ENCODE assay signal across 10 cellular contexts in the genomic region with DNA sequence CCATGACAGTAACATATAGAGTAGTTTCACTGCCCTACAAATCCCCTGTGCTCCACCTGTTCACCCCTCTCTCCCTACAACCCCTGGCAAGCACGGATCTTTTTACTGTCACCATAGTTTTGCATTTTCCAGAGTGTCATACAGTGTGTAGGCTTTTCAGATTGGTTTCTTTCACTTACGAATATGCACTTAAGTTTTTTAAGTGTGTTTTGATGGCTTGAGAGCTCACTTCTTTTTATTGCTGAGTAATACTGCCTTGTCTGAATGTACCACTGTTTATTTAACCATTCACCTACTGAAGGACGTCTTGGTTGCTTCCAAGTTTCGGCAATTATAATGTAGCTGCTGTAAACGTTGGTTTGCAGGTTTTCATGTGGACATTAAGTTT.
DNase-seq lines count a peak whose midpoint lies in the region; ATAC-seq lines count a peak whose summit lies in the region.
"Had no signal": no experiment of that assay in that cellular context is flagged by ENCODE, and none has a peak within 500 bp of the region (broad histone marks: within the 10 kb centered on the region; RNA-seq: fewer than 3 reads in every experiment).

No MANE protein-coding gene starts in this region.

- ATAC-seq in right cardiac atrium (no peak), HG03060 (IDR thresholded peaks at IDR 0.05; ENCODE audit: low read depth, unreplicated experiment) (peak; percentile 25), T-helper 17 cell (peak; percentile 37)
- peak; percentile 12 for ATAC-seq in naive thymus-derived CD4-positive, alpha-beta T cell
- ATAC-seq: HCT116 had no signal

- intact Hi-C loops in right cardiac atrium (cut with DNase I): no loop called here
- intact Hi-C loops in cardiac septum (cut with DNase I): loop anchor here (10.0 kb wide), 1 partner anchor 103 kb away; no protein-coding TSS in a partner anchor
- intact Hi-C loops in naive thymus-derived CD4-positive, alpha-beta T cell (cut with micrococcal nuclease): loop anchor here (2.0 to 10.0 kb wide), 9 partner anchors 113 to 1970 kb away; partner anchors contain the start of genes TMTC4 (in 2 of the 2), ERCC5 (in 1 of the 2), GGACT (in 1 of the 2) and TPP2 (in 1 of the 2)

- H3K9me3 ChIP-seq in right cardiac atrium (ENCODE audit: control insufficient read depth, low read length) (no peaks in the 10 kb centered on the region), T-helper 17 cell (ENCODE audit: control insufficient read depth, low read length, poor library complexity, severe bottlenecking) (no peaks in the 10 kb centered on the region)
- H3K9me3 ChIP-seq in naive thymus-derived CD4-positive, alpha-beta T cell (ENCODE audit: control insufficient read depth in 2 of 3, low read length in 3 of 3): no peaks in the 10 kb centered on the region

- DNase-seq in right cardiac atrium: no peak
- no peak for DNase-seq in cardiac septum (ENCODE audit: low spot score)
- no peak for DNase-seq in T-helper 17 cell
- no peak for DNase-seq in naive thymus-derived CD4-positive, alpha-beta T cell
- no peak for DNase-seq in NCI-H524 (lab: John Stamatoyannopoulos, UW)
- DNase-seq in NCI-H1048 (lab: John Stamatoyannopoulos, UW): no peak
- DNase-seq in NCI-H1930 (lab: John Stamatoyannopoulos, UW): no peak

- H3K27me3 ChIP-seq in right cardiac atrium (ENCODE audit: control insufficient read depth, insufficient read depth): no peaks in the 10 kb centered on the region
- no peaks in the 10 kb centered on the region for H3K27me3 ChIP-seq in naive thymus-derived CD4-positive, alpha-beta T cell (ENCODE audit: control insufficient read depth in 2 of 2, insufficient read depth in 2 of 2, low read length in 2 of 2)

- no peaks in the 10 kb centered on the region for H3K36me3 ChIP-seq in naive thymus-derived CD4-positive, alpha-beta T cell (ENCODE audit: control insufficient read depth in 2 of 3, insufficient read depth in 3 of 3, low read length in 3 of 3)

- no peaks in the 10 kb centered on the region for H3K36me3 Mint-ChIP-seq in T-helper 17 cell (ENCODE audit: low read depth)
- peaks cover 0 to 2% (median 0%) of the 10 kb centered on the region in 5 donors for H3K36me3 Mint-ChIP-seq in naive thymus-derived CD4-positive, alpha-beta T cell

- no peaks in the 10 kb centered on the region for H3K9me3 Mint-ChIP-seq in naive thymus-derived CD4-positive, alpha-beta T cell

- CTCF ChIA-PET in naive thymus-derived CD4-positive, alpha-beta T cell (lab: Charles Lee): no interaction called here

- peaks cover 8% of the 10 kb centered on the region for H3K27me3 Mint-ChIP-seq in T-helper 17 cell
- H3K27me3 Mint-ChIP-seq in naive thymus-derived CD4-positive, alpha-beta T cell: peaks cover 0 to 23% (median 0%) of the 10 kb centered on the region in 5 donors

- peak overlapping the region; percentile 91 for H3K4me3 Mint-ChIP-seq in T-helper 17 cell
- peak overlapping the region; percentile 63 to 92 (median 78) for H3K4me3 Mint-ChIP-seq in naive thymus-derived CD4-positive, alpha-beta T cell

- peak overlapping the region; percentile 89 for H3K27ac Mint-ChIP-seq in T-helper 17 cell
- peak overlapping the region; percentile 15 to 89 (median 76) for H3K27ac Mint-ChIP-seq in naive thymus-derived CD4-positive, alpha-beta T cell

- no peak overlapping the region for H3K27ac ChIP-seq in right cardiac atrium (ENCODE audit: low read length)
- H3K27ac ChIP-seq in naive thymus-derived CD4-positive, alpha-beta T cell (ENCODE audit: low read depth, low read length): peak overlapping the region; percentile 67
- H3K27ac ChIP-seq: epithelial cell of prostate had no signal

- 47% methylated on average over 5 of the region's 5 CpGs for WGBS in right cardiac atrium

- POLR2A ChIA-PET in naive thymus-derived CD4-positive, alpha-beta T cell (lab: Charles Lee): no interaction called here

- H3K4me1 ChIP-seq in right cardiac atrium (ENCODE audit: control insufficient read depth, insufficient read depth, low read length): peaks cover 2% of the 10 kb centered on the region
- H3K4me1 ChIP-seq in naive thymus-derived CD4-positive, alpha-beta T cell (ENCODE audit: control insufficient read depth in 2 of 2, insufficient read depth in 2 of 2, low read length in 2 of 2): peaks cover 29 to 33% of the 10 kb centered on the region in 2 donors

- peak overlapping the region; percentile 56 for H3K4me3 ChIP-seq in right cardiac atrium (ENCODE audit: low read length)
- H3K4me3 ChIP-seq in naive thymus-derived CD4-positive, alpha-beta T cell (ENCODE audit: low read length): peak overlapping the region; percentile 40

- peaks cover 15% of the 10 kb centered on the region for H3K4me1 Mint-ChIP-seq in T-helper 17 cell
- H3K4me1 Mint-ChIP-seq in naive thymus-derived CD4-positive, alpha-beta T cell: peaks cover 7 to 49% (median 48%) of the 10 kb centered on the region in 7 donors

Comparison
In these comparisons a context has a peak if more than half of its experiments do, and no peak if none do; other contexts are left out.
1. intact Hi-C loops: an anchor here in cardiac septum (10.0 kb wide) and naive thymus-derived CD4-positive, alpha-beta T cell (2.0 to 10.0 kb wide); none called in right cardiac atrium.
2. ATAC-seq: peak in HG03060 (single experiment), T-helper 17 cell (single experiment) and naive thymus-derived CD4-positive, alpha-beta T cell (single experiment); none in right cardiac atrium (0 of 2).